17 cellular contexts compared by ENCODE assay signal in the genomic region with DNA sequence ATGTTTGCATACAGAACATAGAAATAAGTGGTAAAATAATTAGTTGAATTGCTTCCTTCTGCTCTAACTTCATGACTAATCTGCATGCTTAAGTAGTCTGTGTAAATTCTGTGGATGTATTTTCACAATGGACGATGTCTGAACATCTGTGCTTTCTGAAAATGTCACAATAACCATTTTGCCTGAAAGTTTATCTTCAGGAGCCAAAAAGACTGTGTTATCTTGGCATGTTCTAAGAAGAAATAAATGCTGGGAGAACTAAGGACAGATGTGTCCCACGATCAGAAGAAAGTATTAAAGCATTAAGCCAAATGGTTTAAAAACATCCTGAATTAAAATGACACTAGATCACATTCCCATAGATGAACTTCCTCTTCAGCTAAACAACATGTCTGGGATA.
DNase-seq lines count a peak whose midpoint lies in the region; ATAC-seq, FAIRE-seq and TF ChIP-seq lines count a peak whose summit lies in the region.
"Had no signal": no experiment of that assay in that cellular context is flagged by ENCODE, and none has a peak within 500 bp of the region (broad histone marks: within the 10 kb centered on the region; RNA-seq: fewer than 3 reads in every experiment).

No MANE protein-coding gene starts in this region.

- TF ChIP-seq CTCF in right atrium auricular region (IDR thresholded peaks at IDR 0.05) (no peak), foreskin fibroblast (IDR thresholded peaks at IDR 0.05; ENCODE audit: low read depth, low read length) (no peak), vagina (IDR thresholded peaks at IDR 0.05) (no peak)

- TF ChIP-seq POLR2A in vagina (IDR thresholded peaks at IDR 0.05): no peak

- H3K9me3 ChIP-seq in right atrium auricular region (no peaks in the 10 kb centered on the region), vagina (no peaks in the 10 kb centered on the region)

- ATAC-seq in Right ventricle myocardium inferior (peak; percentile 55), GM18511 (IDR thresholded peaks at IDR 0.05; ENCODE audit: unreplicated experiment) (no peak), GM19324 (IDR thresholded peaks at IDR 0.05; ENCODE audit: low FRiP score, unreplicated experiment) (no peak)
- ATAC-seq: GM23338, HCT116 had no signal

- H3K36me3 ChIP-seq in right atrium auricular region: no peaks in the 10 kb centered on the region
- H3K36me3 ChIP-seq in vagina: no peaks in the 10 kb centered on the region

- H3K27ac ChIP-seq in right atrium auricular region (peak overlapping the region in 1 of 2 donors; percentile 0), vagina (peak overlapping the region; percentile 30)
- H3K27ac ChIP-seq: 22Rv1 had no signal

- H3K4me1 ChIP-seq in right atrium auricular region: peaks cover 0 to 12% of the 10 kb centered on the region in 2 donors
- H3K4me1 ChIP-seq in vagina: peaks cover 11% of the 10 kb centered on the region

- FAIRE-seq in endometrium (lab: Jason Lieb, UNC): peak; percentile 97

- H3K4me3 ChIP-seq in right atrium auricular region (no peak overlapping the region), foreskin fibroblast (ENCODE audit: low read depth in 1 of 2, low read length in 2 of 2) (no peak overlapping the region), vagina (no peak overlapping the region)
- H3K4me3 ChIP-seq: GM23338 had no signal

- intact Hi-C loops in Right ventricle myocardium inferior (cut with DNase I): no loop called here
- intact Hi-C loops in vagina (cut with DNase I): no loop called here

- no peak for DNase-seq in Right ventricle myocardium inferior (ENCODE audit: missing footprints)
- DNase-seq in right atrium auricular region (ENCODE audit: low spot score): no peak
- peak; percentile 16 to 30 for DNase-seq in foreskin fibroblast
- DNase-seq in vagina (ENCODE audit: extremely low spot score in 2 of 2): no peak
- no peak for DNase-seq in Ammon's horn (ENCODE audit: low spot score)
- DNase-seq: DMS 273 treated with DMSO at 0.1 percent for 48 hours, KG1, NCI-H1417 treated with DMSO at 0.1 percent for 48 hours, NCI-H1930, NCI-H446, OCI-M1 had no signal

- no peaks in the 10 kb centered on the region for H3K27me3 ChIP-seq in right atrium auricular region
- H3K27me3 ChIP-seq in vagina: no peaks in the 10 kb centered on the region

Comparison
In these comparisons a context has a peak if more than half of its experiments do, and no peak if none do; other contexts are left out.
1. DNase-seq: peak in foreskin fibroblast (2 of 2); none in Right ventricle myocardium inferior (single experiment), right atrium auricular region (single experiment), vagina (0 of 2) and Ammon's horn (single experiment).